26 cellular contexts compared by ENCODE assay signal in the genomic region with DNA sequence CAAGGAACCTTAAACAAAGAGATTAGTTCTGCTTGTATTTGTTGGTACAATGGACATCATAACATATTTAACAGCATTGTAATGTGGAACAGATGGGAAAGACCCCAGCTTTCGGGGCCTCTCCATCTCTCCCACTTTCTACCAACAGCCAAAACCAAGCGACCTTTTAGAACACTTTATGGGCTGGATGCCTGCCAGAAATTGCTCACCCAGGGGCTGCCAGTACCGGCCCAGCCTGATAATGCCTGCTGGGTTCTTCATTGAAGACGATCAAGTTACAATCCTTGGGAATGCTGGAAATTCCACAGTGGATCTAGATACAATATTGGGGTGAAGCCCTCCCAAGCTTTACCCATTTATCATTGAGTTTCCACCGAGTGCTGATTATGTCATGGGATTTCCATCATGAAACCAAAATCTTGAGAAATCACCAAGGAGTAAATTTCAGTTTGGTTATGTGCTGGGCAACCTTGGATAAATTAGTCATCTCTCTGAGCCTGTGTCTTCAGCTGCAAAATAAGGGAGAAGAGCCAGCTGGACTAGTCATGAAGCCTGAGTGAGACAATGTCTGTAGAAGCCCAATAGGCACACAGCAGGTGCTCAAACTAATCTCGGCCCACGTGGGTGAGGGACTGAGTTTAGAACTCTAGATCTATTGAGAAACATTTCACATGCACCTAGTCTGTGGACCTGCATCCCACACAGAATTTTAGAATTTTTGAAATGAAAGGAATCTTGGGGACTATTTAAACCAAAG.
A peak's percentile ranks its signal among the peaks of the same experiment; 100 is the strongest.
DNase-seq lines count a peak whose midpoint lies in the region; ATAC-seq, FAIRE-seq and TF ChIP-seq lines count a peak whose summit lies in the region.
"Had no signal": no experiment of that assay in that cellular context is flagged by ENCODE, and none has a peak within 500 bp of the region (broad histone marks: within the 10 kb centered on the region; RNA-seq: fewer than 3 reads in every experiment).

No MANE protein-coding gene starts in this region.

- H3K4me3 ChIP-seq in ACC112 (ENCODE audit: low read depth, low read length) (no peak overlapping the region), GM12878 (no peak overlapping the region)
- H3K4me3 ChIP-seq in BLaER1 treated with 17β-estradiol and CSF1 and Interleukin-3, amounts not matched to agents 10 nM and 100 nM, result no peak overlapping the region
- H3K4me3 ChIP-seq: psoas muscle, tibial artery had no signal

- TF ChIP-seq CTCF in GM12878 (IDR thresholded peaks at IDR 0.05 in 2 of 3, conservative IDR thresholded peaks at IDR 0.05 in 1 of 3; ENCODE audit: control insufficient read depth in 2 of 3, extremely low read depth in 1 of 3, insufficient read depth in 1 of 3, low read depth in 3 of 3, low read length in 3 of 3), result no peak

- no peak for TF ChIP-seq POLR2A in GM12878 (IDR thresholded peaks at IDR 0.05; ENCODE audit: low read depth, low read length)

- H3K27ac ChIP-seq in ACC112 (ENCODE audit: low read depth, low read length), result peak overlapping the region; percentile 15; the same call in 1 of the 2 replicates
- peak overlapping the region in 1 of 11 experiments; percentile 44; a peak in 1 of 22 replicates for H3K27ac ChIP-seq in BLaER1 treated with 17β-estradiol and CSF1 and Interleukin-3, amounts not matched to agents 10 nM and 100 nM
- H3K27ac ChIP-seq in GM12878 (ENCODE audit: control insufficient read depth, insufficient read depth), result no peak overlapping the region
- H3K27ac ChIP-seq: psoas muscle, tibial artery had no signal

- ATAC-seq in GM12878 (peak; percentile 34; the same call in 1 of the 3 replicates), GM19324 (IDR thresholded peaks at IDR 0.05; ENCODE audit: low FRiP score, unreplicated experiment) (no peak)

- BruUV-seq in GM12878 (replicated peaks; lab: Mats Ljungman, UMichigan), result no TSS peak

- POLR2A ChIA-PET in GM12878 (lab: Charles Lee), result no interaction called here

- no peak overlapping the region; a peak in 1 of 22 replicates for H3K9ac ChIP-seq in BLaER1 treated with 17β-estradiol and CSF1 and Interleukin-3, amounts not matched to agents 10 nM and 100 nM
- no peak overlapping the region for H3K9ac ChIP-seq in GM12878 (ENCODE audit: control insufficient read depth, insufficient read depth, low read length)

- TF ChIP-seq EP300 in GM12878 (IDR thresholded peaks at IDR 0.05; ENCODE audit: borderline replicate concordance in 1 of 2, control insufficient read depth in 1 of 2, low read depth in 2 of 2, low read length in 2 of 2), result no peak

- WGBS in GM12878 (ENCODE audit: insufficient coverage, insufficient replicate concordance, low lambda C conversion rate, missing lambda C conversion rate), result 29% methylated on average over 7 of the region's 7 CpGs

- H3K36me3 ChIP-seq in ACC112 (ENCODE audit: insufficient read depth, low read length) (no peaks in the 10 kb centered on the region), GM12878 (ENCODE audit: control insufficient read depth in 2 of 2, insufficient read depth in 2 of 2, low read length in 1 of 2) (no peaks in the 10 kb centered on the region)
- H3K36me3 ChIP-seq in BLaER1 treated with 17β-estradiol and CSF1 and Interleukin-3, amounts not matched to agents 10 nM and 100 nM, result no peaks in the 10 kb centered on the region
- H3K36me3 ChIP-seq: tibial artery had no signal

- H3K79me2 ChIP-seq in ACC112 (ENCODE audit: control insufficient read depth, insufficient read depth, low read length, unreplicated experiment) (no peaks in the 10 kb centered on the region), GM12878 (ENCODE audit: control insufficient read depth, insufficient read depth, low read length) (no peaks in the 10 kb centered on the region)

- no peak overlapping the region for H2AFZ ChIP-seq in ACC112 (ENCODE audit: low read length, unreplicated experiment)
- H2AFZ ChIP-seq in GM12878 (ENCODE audit: control insufficient read depth, low read depth, low read length), result no peak overlapping the region

- no peak for TF ChIP-seq RAD21 in GM12878 (IDR thresholded peaks at IDR 0.05; ENCODE audit: insufficient read depth, low read depth, low read length)

- DNase-seq in GM12878 (ENCODE audit: low read depth, low spot score) (no peak), myocyte (ENCODE audit: low read depth) (peak; percentile 41), EL (no peak), hippocampal formation (lab: John Stamatoyannopoulos, UW) (no peak)
- no peak for DNase-seq in stimulated activated CD4-positive, alpha-beta T cell treated with anti-CD3 and anti-CD28 coated beads, Interleukin-1b, Interleukin-23, amount 100 ng/mL, for 48 hours
- DNase-seq: activated CD4-positive, CD25-positive, alpha-beta regulatory T cell treated with anti-CD3 and anti-CD28 coated beads, Interleukin-2, amount 50 U/mL, for 72 hours; activated naive CD4-positive, alpha-beta T cell treated with anti-CD3 and anti-CD28 coated beads, Interleukin-2, amount 50 U/mL, for 16 hours; aorta; COR-L47; foreskin melanocyte; H9; KBM-7; MV-4-11; NCI-H1694; NCI-H2227 treated with DMSO at 0.1 percent for 48 hours; NCI-H748 treated with DMSO at 0.1 percent for 48 hours; psoas muscle; small intestine; stimulated activated CD4-positive, alpha-beta T cell treated with anti-CD3 and anti-CD28 coated beads, Interleukin-2, amount 100 ng/mL, for 48 hours; stimulated activated naive CD4-positive, alpha-beta T cell treated with Interleukin-2 at 50 U/mL for 16 hours; SW 1271; tibial artery had no signal

- FAIRE-seq in GM12878 (lab: Jason Lieb, UNC), result no peak
- FAIRE-seq: keratinocyte, small intestine had no signal

- SMC1A ChIA-PET in GM12878 (lab: Charles Lee; ENCODE audit: uncharacterized antibody, unreplicated experiment), result interaction anchor here (0.6 kb wide), 1 partner anchor 666 kb away, joined by 3 read pairs; no protein-coding TSS in a partner anchor

- intact Hi-C loops in GM12878 (cut with micrococcal nuclease; ENCODE audit: unreplicated experiment), result no loop called here

- RAD21 ChIA-PET in GM12878 (lab: Charles Lee; ENCODE audit: unreplicated experiment), result no interaction called here

- H3K4me1 ChIP-seq in ACC112 (ENCODE audit: control insufficient read depth, insufficient read depth, low read length, unreplicated experiment) (peaks cover 2% of the 10 kb centered on the region), GM12878 (ENCODE audit: control insufficient read depth, insufficient read depth, low read length) (peaks cover 8% of the 10 kb centered on the region)
- H3K4me1 ChIP-seq in BLaER1 treated with 17β-estradiol and CSF1 and Interleukin-3, amounts not matched to agents 10 nM and 100 nM, result peaks cover 9 to 23% (median 17%) of the 10 kb centered on the region in 10 experiments
- H3K4me1 ChIP-seq: psoas muscle had no signal

- peaks cover 0 to 10% (median 8%) of the 10 kb centered on the region in 11 experiments; a peak in 12 of 22 replicates for H3K9me3 ChIP-seq in BLaER1 treated with 17β-estradiol and CSF1 and Interleukin-3, amounts not matched to agents 10 nM and 100 nM (replicated peaks in 1 of 11)
- no peaks in the 10 kb centered on the region for H3K9me3 ChIP-seq in GM12878 (replicated peaks; ENCODE audit: control insufficient read depth, insufficient read depth, low read length)
- H3K9me3 ChIP-seq: psoas muscle, tibial artery had no signal

- H3K27me3 ChIP-seq in ACC112 (ENCODE audit: insufficient read depth, low read length) (no peaks in the 10 kb centered on the region), GM12878 (replicated peaks in 1 of 2; ENCODE audit: control insufficient read depth in 2 of 2, insufficient read depth in 2 of 2, low read length in 1 of 2) (no peaks in the 10 kb centered on the region)
- H3K27me3 ChIP-seq in BLaER1 treated with 17β-estradiol and CSF1 and Interleukin-3, amounts not matched to agents 10 nM and 100 nM, result no peaks in the 10 kb centered on the region
- H3K27me3 ChIP-seq: tibial artery had no signal

- in situ Hi-C loops in GM12878 (cut with MboI), result loop anchor here (25.0 kb wide), 1 partner anchor 708 kb away; no protein-coding TSS in a partner anchor

- CTCF ChIA-PET in GM12878 (lab: Yijun Ruan, JAX), result no interaction called here

- H3K4me2 ChIP-seq in BLaER1 treated with 17β-estradiol and CSF1 and Interleukin-3, amounts not matched to agents 10 nM and 100 nM, result peak overlapping the region in 9 of 11 experiments; percentile 49 to 75 (median 64); a peak in 12 of 22 replicates
- no peak overlapping the region for H3K4me2 ChIP-seq in GM12878 (ENCODE audit: control insufficient read depth, insufficient read depth)

- H4K20me1 ChIP-seq in BLaER1 treated with 17β-estradiol and CSF1 and Interleukin-3, amounts not matched to agents 10 nM and 100 nM, result no peaks in the 10 kb centered on the region
- no peaks in the 10 kb centered on the region for H4K20me1 ChIP-seq in GM12878 (ENCODE audit: control insufficient read depth, insufficient read depth)

TF ChIP-seq in GM12878, 131 proteins besides CTCF, POLR2A, EP300 and RAD21 (continues in another document):
- TF ChIP-seq CBX5 (IDR thresholded peaks at IDR 0.05; ENCODE audit: low read depth) (no peak), ZBED1 (IDR thresholded peaks at IDR 0.05; ENCODE audit: borderline replicate concordance) (no peak), TCF12 (IDR thresholded peaks at IDR 0.05; ENCODE audit: low read depth, low read length) (no peak), EZH2 (IDR thresholded peaks at IDR 0.05; ENCODE audit: borderline replicate concordance, control insufficient read depth, low read depth, low read length) (no peak), MYC (IDR thresholded peaks at IDR 0.05; ENCODE audit: insufficient read depth, insufficient read length, insufficient replicate concordance, low read length, severe bottlenecking) (no peak), TCF3 (IDR thresholded peaks at IDR 0.05; ENCODE audit: borderline replicate concordance, insufficient read depth, low read depth, low read length) (no peak), NR2C2 (IDR thresholded peaks at IDR 0.05; ENCODE audit: borderline replicate concordance, control insufficient read depth, insufficient read length, low read depth) (no peak), RELA (IDR thresholded peaks at IDR 0.05; ENCODE audit: borderline replicate concordance, partially characterized antibody) (no peak), USF1 (IDR thresholded peaks at IDR 0.05; ENCODE audit: borderline replicate concordance, extremely low read length, insufficient read depth, low read depth, low read length) (no peak), MTA3 (IDR thresholded peaks at IDR 0.05; ENCODE audit: borderline replicate concordance, low read length) (no peak), ZNF207 (IDR thresholded peaks at IDR 0.05; ENCODE audit: borderline replicate concordance) (no peak), NR2C1 (IDR thresholded peaks at IDR 0.05) (no peak), FOXM1 (IDR thresholded peaks at IDR 0.05; ENCODE audit: low read depth, low read length) (no peak)
